19 cellular contexts compared by ENCODE assay signal in genomic region chr13:98458431-98458830, GRCh38.
DNase-seq lines count a peak whose midpoint lies in the region; ATAC-seq and TF ChIP-seq lines count a peak whose summit lies in the region.
"Had no signal": no experiment of that assay in that cellular context is flagged by ENCODE, and none has a peak within 500 bp of the region (broad histone marks: within the 10 kb centered on the region; RNA-seq: fewer than 3 reads in every experiment).

No MANE protein-coding gene starts in this region.

- intact Hi-C loops in PC-9 (cut with micrococcal nuclease; ENCODE audit: unreplicated experiment), result no loop called here
- intact Hi-C loops in lower lobe of right lung (cut with DNase I), result no loop called here
- intact Hi-C loops in tibial artery (cut with DNase I; ENCODE audit: low total_unique reads), result no loop called here

- H3K9me3 ChIP-seq in PC-9 (ENCODE audit: insufficient read depth, low read depth) (no peaks in the 10 kb centered on the region), lower lobe of right lung (no peaks in the 10 kb centered on the region), tibial artery (no peaks in the 10 kb centered on the region), SK-N-SH (no peaks in the 10 kb centered on the region)
- H3K9me3 ChIP-seq: SJSA1 had no signal

- H4K20me1 ChIP-seq in PC-9 (ENCODE audit: insufficient read depth) (peaks cover 8% of the 10 kb centered on the region), SK-N-SH (ENCODE audit: insufficient read depth) (no peaks in the 10 kb centered on the region)

- H3F3A ChIP-seq in PC-9 (ENCODE audit: insufficient read depth, low read depth), result peaks cover 45% of the 10 kb centered on the region; the same call in 1 of the 2 replicates
- H3F3A ChIP-seq in SK-N-SH (replicated peaks; ENCODE audit: insufficient read depth), result peaks cover 23% of the 10 kb centered on the region

- H3K4me2 ChIP-seq in PC-9 (no peak overlapping the region), SK-N-SH (no peak overlapping the region)

- in situ Hi-C loops in GM13976 (cut with MboI; ENCODE audit: low sequenced_read_pairs, unreplicated experiment), result no loop called here

- H3K27ac ChIP-seq in PC-9 (peak overlapping the region; percentile 15; the same call in 1 of the 2 replicates), caudate nucleus (ENCODE audit: low read depth, low read length) (peak overlapping the region; percentile 12), lower lobe of right lung (peak overlapping the region; percentile 36), tibial artery (peak overlapping the region; percentile 26 to 47), SK-N-SH (ENCODE audit: low read depth in 2 of 2, low read length in 1 of 2) (no peak overlapping the region)
- H3K27ac ChIP-seq: RWPE1, SJSA1 had no signal

- TF ChIP-seq CTCF in PC-9 (conservative IDR thresholded peaks at IDR 0.05), result no peak
- TF ChIP-seq CTCF in lower lobe of right lung (IDR thresholded peaks at IDR 0.05), result no peak
- TF ChIP-seq CTCF in tibial artery (IDR thresholded peaks at IDR 0.05), result no peak
- no peak for TF ChIP-seq CTCF in SK-N-SH (IDR thresholded peaks at IDR 0.05)
- TF ChIP-seq CTCF in GM13976 (IDR thresholded peaks at IDR 0.05; ENCODE audit: borderline replicate concordance, control extremely low read depth, extremely low read depth, insufficient read depth, missing control alignments), result no peak

- DNase-seq in PC-9 (no peak), caudate nucleus (lab: John Stamatoyannopoulos, UW) (peak in 1 of 61 donors; percentile 76), lower lobe of right lung (peak; percentile 69), tibial artery (no peak), SK-N-SH (no peak), GM13976 (ENCODE audit: low spot score) (no peak)
- no peak for DNase-seq in stimulated activated naive CD8-positive, alpha-beta T cell treated with anti-CD3 and anti-CD28 coated beads, Interleukin-15, Interleukin-2, amounts not matched to agents 100 U/mL and 50 U/mL, for 24 hours
- DNase-seq: COR-L47, GF-D8, HCEC 1CT, KBM-7, NCI-H1436, NCI-H2029, NCI-H2171, NCI-H446 treated with DMSO at 0.1 percent for 48 hours, NCI-H748 treated with DMSO at 0.1 percent for 48 hours, OCI-M1 had no signal

- CTCF ChIA-PET in PC-9 (lab: Charles Lee), result no interaction called here
- CTCF ChIA-PET in SK-N-SH (lab: Yijun Ruan, JAX), result interaction anchor here (1.2 to 2.4 kb wide), 3 partner anchors 10 to 313 kb away, joined by 3 to 9 read pairs (median 4); no protein-coding TSS in a partner anchor

- H3K4me3 ChIP-seq in PC-9 (no peak overlapping the region), lower lobe of right lung (no peak overlapping the region), tibial artery (no peak overlapping the region), SK-N-SH (ENCODE audit: low read depth in 2 of 2, low read length in 1 of 2) (no peak overlapping the region)
- H3K4me3 ChIP-seq: SJSA1 had no signal

- no peak overlapping the region for H3K9ac ChIP-seq in SK-N-SH

- POLR2A ChIA-PET in PC-9 (lab: Charles Lee; ENCODE audit: unreplicated experiment) (no interaction called here), SK-N-SH (lab: Yijun Ruan, JAX) (no interaction called here)

- no peak for TF ChIP-seq RAD21 in SK-N-SH (IDR thresholded peaks at IDR 0.05; ENCODE audit: low read length)

- H3K36me3 ChIP-seq in PC-9 (ENCODE audit: low read depth) (peaks cover 30% of the 10 kb centered on the region), lower lobe of right lung (peaks cover 76% of the 10 kb centered on the region), tibial artery (peaks cover 25 to 73% (median 71%) of the 10 kb centered on the region in 3 donors), SK-N-SH (replicated peaks in 1 of 2; ENCODE audit: control insufficient read depth in 1 of 2, insufficient read depth in 2 of 2, low read length in 1 of 2) (peaks cover 5 to 58% of the 10 kb centered on the region in 2 experiments)

- H3K4me1 ChIP-seq in PC-9 (replicated peaks; ENCODE audit: insufficient read depth) (no peaks in the 10 kb centered on the region), lower lobe of right lung (peaks cover 15% of the 10 kb centered on the region), tibial artery (peaks cover 0 to 49% (median 23%) of the 10 kb centered on the region in 4 donors), SK-N-SH (ENCODE audit: control insufficient read depth in 1 of 2, insufficient read depth in 2 of 2, low read depth in 1 of 2, low read length in 1 of 2) (peaks cover 8 to 10% of the 10 kb centered on the region in 2 experiments; a peak in 2 of 4 replicates)

- H3K27me3 ChIP-seq in PC-9 (ENCODE audit: insufficient read depth, low read depth) (no peaks in the 10 kb centered on the region), lower lobe of right lung (ENCODE audit: low read depth) (no peaks in the 10 kb centered on the region), tibial artery (no peaks in the 10 kb centered on the region), SK-N-SH (ENCODE audit: insufficient read depth) (no peaks in the 10 kb centered on the region)
- H3K27me3 ChIP-seq: SJSA1 had no signal

- H3K79me2 ChIP-seq in PC-9 (ENCODE audit: low read depth), result peaks cover 9% of the 10 kb centered on the region
- 0 out of 2 replicates have a peak, but pooled peaks cover under 1% of the 10 kb centered on the region for H3K79me2 ChIP-seq in SK-N-SH (ENCODE audit: insufficient read depth)

- no peak for TF ChIP-seq EP300 in SK-N-SH (IDR thresholded peaks at IDR 0.05; ENCODE audit: borderline replicate concordance in 1 of 2, low read depth in 1 of 2, low read length in 1 of 2)

- H3K9me2 ChIP-seq in PC-9 (ENCODE audit: insufficient read depth) (no peaks in the 10 kb centered on the region), SK-N-SH (no peaks in the 10 kb centered on the region)

- no TSS peak for BruUV-seq in PC-9 (replicated peaks; lab: Mats Ljungman, UMichigan)

- WGBS in SK-N-SH (ENCODE audit: low lambda C conversion rate), result 97% methylated on average over 16 of the region's 16 CpGs

- ATAC-seq in lower lobe of right lung, result peak; percentile 62 to 70
- ATAC-seq in stimulated activated naive CD8-positive, alpha-beta T cell treated with anti-CD3 and anti-CD28 coated beads, Interleukin-15, Interleukin-2, amounts not matched to agents 100 U/mL and 50 U/mL, for 24 hours, result no peak

- H2AFZ ChIP-seq in PC-9, result no peak overlapping the region
- no peak overlapping the region for H2AFZ ChIP-seq in SK-N-SH (ENCODE audit: low read depth)

TF ChIP-seq in SK-N-SH, 30 proteins besides CTCF, POLR2A, EP300 and RAD21 (continues in another document):
- no peak for TF ChIP-seq POLR2AphosphoS5 (IDR thresholded peaks at IDR 0.05; ENCODE audit: low read depth, low read length)
- no peak for TF ChIP-seq TCF12 (IDR thresholded peaks at IDR 0.05)
- TF ChIP-seq FOXJ3 (CRISPR knock-in tag; IDR thresholded peaks at IDR 0.05), result no peak
- TF ChIP-seq CHD2 (IDR thresholded peaks at IDR 0.05; ENCODE audit: low read length, partially characterized antibody), result no peak
- TF ChIP-seq ZBTB33 (IDR thresholded peaks at IDR 0.05; ENCODE audit: borderline replicate concordance, low read depth), result no peak
- TF ChIP-seq MXI1 (IDR thresholded peaks at IDR 0.05; ENCODE audit: low read depth, low read length), result no peak
- no peak for TF ChIP-seq GATA2 (CRISPR knock-in tag; IDR thresholded peaks at IDR 0.05)
- no peak for TF ChIP-seq USF1 (IDR thresholded peaks at IDR 0.05; ENCODE audit: borderline replicate concordance, low read depth)
- no peak for TF ChIP-seq IRF3 (IDR thresholded peaks at IDR 0.05; ENCODE audit: low read depth, low read length)
- TF ChIP-seq YY1 (IDR thresholded peaks at IDR 0.05; ENCODE audit: low read depth), result no peak
- no peak for TF ChIP-seq MAX (IDR thresholded peaks at IDR 0.05; ENCODE audit: low read depth)
- TF ChIP-seq NFIC (IDR thresholded peaks at IDR 0.05; ENCODE audit: borderline replicate concordance), result no peak
- no peak for TF ChIP-seq TAF1 (IDR thresholded peaks at IDR 0.05; ENCODE audit: borderline replicate concordance, low read depth, low read length)
- TF ChIP-seq ELF1 (IDR thresholded peaks at IDR 0.05), result no peak
- no peak for TF ChIP-seq RCOR1 (IDR thresholded peaks at IDR 0.05; ENCODE audit: low read length)
- TF ChIP-seq GABPA (IDR thresholded peaks at IDR 0.05; ENCODE audit: low read depth), result no peak
- TF ChIP-seq RXRA (IDR thresholded peaks at IDR 0.05; ENCODE audit: borderline replicate concordance, low read depth), result no peak

Comparison
In these comparisons a context has a peak if more than half of its experiments do, and no peak if none do; other contexts are left out.
1. H3K27ac ChIP-seq: peak in PC-9 (single experiment), caudate nucleus (single experiment), lower lobe of right lung (single experiment) and tibial artery (2 of 2); none in SK-N-SH (0 of 2).